Comparison of ENCODE assay signal across 22 cellular contexts in genomic region chr22:23047742-23048141, GRCh38. TPM values are rescaled to one million over a fixed set of nuclear protein-coding genes. Genes with fewer than 3 reads are reported as not detected.
DNase-seq lines count a peak whose midpoint lies in the region; ATAC-seq and TF ChIP-seq lines count a peak whose summit lies in the region.
"Had no signal": no experiment of that assay in that cellular context is flagged by ENCODE, and none has a peak within 500 bp of the region (broad histone marks: within the 10 kb centered on the region; RNA-seq: fewer than 3 reads in every experiment).

No MANE protein-coding gene starts in this region.

- no peak overlapping the region for H2BK15ac ChIP-seq in neuronal stem cell (ENCODE audit: low read length)

- H3K27me3 ChIP-seq in heart right ventricle (peaks cover 0 to 10% (median 0%) of the 10 kb centered on the region in 7 donors), esophagus muscularis mucosa (no peaks in the 10 kb centered on the region), neuronal stem cell (ENCODE audit: control insufficient read depth in 3 of 3, insufficient read depth in 3 of 3, low read depth in 1 of 3, low read length in 3 of 3) (no peaks in the 10 kb centered on the region), body of pancreas (no peaks in the 10 kb centered on the region)

- no peak overlapping the region for H2BK120ac ChIP-seq in neuronal stem cell (ENCODE audit: low read depth, low read length)

- peaks cover 0 to 4% (median 0%) of the 10 kb centered on the region in 6 donors for H3K9me3 Mint-ChIP-seq in immature natural killer cell

- no peaks in the 10 kb centered on the region for H3K79me1 ChIP-seq in neuronal stem cell (ENCODE audit: low read depth, low read length)

- peak overlapping the region; percentile 40 for H2AFZ ChIP-seq in neuronal stem cell (ENCODE audit: low read length)
- H2AFZ ChIP-seq: PC-9 had no signal

- H3K14ac ChIP-seq in neuronal stem cell (ENCODE audit: low read length), result no peak overlapping the region

- no peak overlapping the region for H2AK5ac ChIP-seq in neuronal stem cell (ENCODE audit: low read depth, low read length)

- no peaks in the 10 kb centered on the region for H3K36me3 Mint-ChIP-seq in immature natural killer cell
- H3K36me3 Mint-ChIP-seq: CD4-positive, alpha-beta memory T cell; IgD-negative memory B cell had no signal

- peak overlapping the region; percentile 53 for H2BK5ac ChIP-seq in neuronal stem cell (ENCODE audit: low read length)

- no peak overlapping the region for H3K9ac ChIP-seq in neuronal stem cell (ENCODE audit: low read depth, low read length, poor library complexity)

- H3K4me1 Mint-ChIP-seq in immature natural killer cell, result no peaks in the 10 kb centered on the region
- H3K4me1 Mint-ChIP-seq: CD4-positive, alpha-beta memory T cell had no signal

- H3K4me3 Mint-ChIP-seq in immature natural killer cell, result no peak overlapping the region
- H3K4me3 Mint-ChIP-seq: CD4-positive, alpha-beta memory T cell; GM23338; IgD-negative memory B cell had no signal

- peak overlapping the region; percentile 85 for H3K23ac ChIP-seq in neuronal stem cell (ENCODE audit: low read depth, low read length, poor library complexity)

- H3K27ac Mint-ChIP-seq in immature natural killer cell, result no peak overlapping the region
- H3K27ac Mint-ChIP-seq: GM23338, IgD-negative memory B cell had no signal

- DNase-seq in heart right ventricle (no peak), left ventricle myocardium superior (no peak), esophagus muscularis mucosa (ENCODE audit: extremely low spot score) (peak; percentile 47), neuronal stem cell (ENCODE audit: low spot score) (no peak), body of pancreas (no peak), amygdala (lab: John Stamatoyannopoulos, UW) (no peak), immature natural killer cell (no peak)
- DNase-seq: Caco-2; CD4-positive, alpha-beta memory T cell; HCEC 1CT; Karpas-422; NCI-H1092 treated with DMSO at 0.1 percent for 48 hours; NCI-H1436; NCI-H187; NCI-H2081 treated with DMSO at 0.1 percent for 48 hours; NCI-H524; NCI-H774; PC-9; SHP77 had no signal

- H3K4me3 ChIP-seq in heart right ventricle (no peak overlapping the region), esophagus muscularis mucosa (no peak overlapping the region), neuronal stem cell (ENCODE audit: low read length in 2 of 2) (no peak overlapping the region), body of pancreas (no peak overlapping the region)
- H3K4me3 ChIP-seq: GM23338, PC-9 had no signal

- peak overlapping the region in 6 of 10 donors; percentile 39 to 75 (median 60) for H3K27ac ChIP-seq in heart right ventricle
- no peak overlapping the region for H3K27ac ChIP-seq in esophagus muscularis mucosa (replicated peaks in 1 of 4)
- no peak overlapping the region for H3K27ac ChIP-seq in neuronal stem cell (replicated peaks; ENCODE audit: low read length)
- H3K27ac ChIP-seq in body of pancreas, result no peak overlapping the region
- H3K27ac ChIP-seq: HL-60, PC-9 had no signal

- H3K4me1 ChIP-seq in heart right ventricle (peaks cover 0 to 18% (median 0%) of the 10 kb centered on the region in 9 donors), esophagus muscularis mucosa (no peaks in the 10 kb centered on the region), neuronal stem cell (ENCODE audit: control insufficient read depth in 2 of 2, insufficient read depth in 1 of 2, low read depth in 1 of 2, low read length in 2 of 2) (no peaks in the 10 kb centered on the region), body of pancreas (no peaks in the 10 kb centered on the region)
- H3K4me1 ChIP-seq: Caco-2 had no signal

- TF ChIP-seq POLR2A in esophagus muscularis mucosa (IDR thresholded peaks at IDR 0.05; ENCODE audit: low read depth) (no peak), body of pancreas (IDR thresholded peaks at IDR 0.05) (no peak)

- H3K4me2 ChIP-seq in neuronal stem cell (ENCODE audit: insufficient read depth, low read length, poor library complexity, severe bottlenecking), result no peak overlapping the region
- H3K4me2 ChIP-seq: GM23338, PC-9 had no signal

- no peak for ATAC-seq in heart right ventricle
- no peak for ATAC-seq in left ventricle myocardium superior
- no peak for ATAC-seq in body of pancreas
- ATAC-seq: GM23338 had no signal

- peaks cover 4 to 16% (median 12%) of the 10 kb centered on the region in 3 donors for H3K27me3 Mint-ChIP-seq in immature natural killer cell (ENCODE audit: low read depth in 3 of 3)

- 81 to 85% methylated on average over 6 of the region's 6 CpGs for WGBS in heart right ventricle, 2 donors
- WGBS in esophagus muscularis mucosa, result 95% methylated on average over 5 of the region's 6 CpGs
- WGBS in neuronal stem cell (ENCODE audit: extremely low coverage in 2 of 2, insufficient read length in 2 of 2, insufficient replicate concordance in 1 of 2), 2 donors, result no CpG with 5 or more reads among the region's 6 CpGs
- WGBS in body of pancreas, 2 donors, result 85 to 94% methylated on average over 6 of the region's 6 CpGs

- H4K8ac ChIP-seq in neuronal stem cell (ENCODE audit: low read depth, low read length), result no peak overlapping the region

- H3K18ac ChIP-seq in neuronal stem cell (ENCODE audit: low read length), result no peak overlapping the region

- no peak overlapping the region for H3K4ac ChIP-seq in neuronal stem cell (ENCODE audit: low read length)

- H4K91ac ChIP-seq in neuronal stem cell (ENCODE audit: low read depth, low read length, poor library complexity), result no peak overlapping the region

- no peaks in the 10 kb centered on the region for H3K36me3 ChIP-seq in heart right ventricle
- H3K36me3 ChIP-seq in esophagus muscularis mucosa, result no peaks in the 10 kb centered on the region
- H3K36me3 ChIP-seq in neuronal stem cell (replicated peaks in 1 of 2; ENCODE audit: control insufficient read depth in 2 of 2, insufficient read depth in 2 of 2, low read length in 2 of 2), result no peaks in the 10 kb centered on the region
- no peaks in the 10 kb centered on the region for H3K36me3 ChIP-seq in body of pancreas (replicated peaks in 1 of 2; ENCODE audit: insufficient read depth in 1 of 2, low read depth in 2 of 2)

- intact Hi-C loops in heart right ventricle (cut with DNase I) (loop anchor here in 2 of 10 donors (2.0 to 5.0 kb wide), 2 partner anchors 85 to 87 kb away; no protein-coding TSS in a partner anchor), left ventricle myocardium superior (cut with micrococcal nuclease) (no loop called here), esophagus muscularis mucosa (cut with DNase I) (no loop called here), body of pancreas (cut with DNase I) (no loop called here)

- TF ChIP-seq CTCF in heart right ventricle (IDR thresholded peaks at IDR 0.05) (no peak), esophagus muscularis mucosa (IDR thresholded peaks at IDR 0.05) (no peak), body of pancreas (IDR thresholded peaks at IDR 0.05) (no peak)

- no peak overlapping the region for H2BK12ac ChIP-seq in neuronal stem cell (ENCODE audit: low read length)

- no peak for TF ChIP-seq EP300 in esophagus muscularis mucosa (IDR thresholded peaks at IDR 0.05)

- H3K9me3 ChIP-seq in heart right ventricle (peaks cover 0 to 25% (median 6%) of the 10 kb centered on the region in 11 donors), esophagus muscularis mucosa (peaks cover 0 to 12% (median 11%) of the 10 kb centered on the region in 4 donors), neuronal stem cell (replicated peaks in 1 of 2; ENCODE audit: control insufficient read depth in 2 of 2, insufficient read depth in 1 of 2, low read depth in 1 of 2, low read length in 2 of 2) (peaks cover 0 to 10% of the 10 kb centered on the region in 2 donors), body of pancreas (peaks cover 0 to 7% (median 0%) of the 10 kb centered on the region in 3 donors)

RNA-seq across cellular contexts. Expression of gene GNAZ, which starts 22.6 kb away (rescaled TPM):
- total RNA-seq in heart right ventricle (1 to 10 TPM; 1.5 to 4.2 (median 2.6) TPM), left ventricle myocardium superior (3.3 TPM), esophagus muscularis mucosa (10 to 100 TPM; 51.7 to 79.5 (median 64.6) TPM), body of pancreas (1 to 10 TPM in 1 of 2 donors, under 1 TPM in 1; 0.33 to 2.3 TPM)
- polyA plus RNA-seq in heart right ventricle (1 to 10 TPM; 1.3 to 2.1 TPM), immature natural killer cell (under 1 TPM in 2 of 3 donors, not detected in 1; 0.50 to 0.96 TPM)
- polyA plus RNA-seq in neuronal stem cell (2013, experiment 1 of 2), result 36.9 TPM
- 37.0 TPM for polyA plus RNA-seq in neuronal stem cell (2013, experiment 2 of 2)

Comparison
In these comparisons a context has a peak if more than half of its experiments do, and no peak if none do; other contexts are left out.
1. H3K27ac ChIP-seq: peak in heart right ventricle (6 of 10); none in esophagus muscularis mucosa (0 of 4), neuronal stem cell (single experiment) and body of pancreas (0 of 4).
2. RNA of gene GNAZ, which starts 22.6 kb away (total RNA-seq): 51.7 to 79.5 TPM in esophagus muscularis mucosa; 3.3 TPM in left ventricle myocardium superior (single experiment), 1.5 to 4.2 TPM in heart right ventricle and 0.33 to 2.3 TPM in body of pancreas; every median in the first group is over 10 times any median in the second.